In genomic region chr3:65672876-65673815, GRCh38 we compare ENCODE assay signal across 8 cellular contexts.
DNase-seq lines count a peak whose midpoint lies in the region; ATAC-seq and TF ChIP-seq lines count a peak whose summit lies in the region.

No MANE protein-coding gene starts in this region.

- H3K79me2 ChIP-seq in SU-DHL-6 (ENCODE audit: insufficient read depth, low read length), result no peaks in the 10 kb centered on the region

- ATAC-seq in HG03159 (IDR thresholded peaks at IDR 0.05; ENCODE audit: unreplicated experiment), result no peak

- in situ Hi-C loops in KBM-7 (cut with MboI; ENCODE audit: low pct_unique_long_range_greater_than_20kb, low sequenced_read_pairs), result no loop called here

- CTCF ChIA-PET in activated CD4-positive, alpha-beta T cell treated with anti-CD3 and anti-CD28 coated beads, Interleukin-2, amount 10 ng/mL, durations not matched to agents 7 days and 5 days (lab: Charles Lee), result no interaction called here

- H3K36me3 ChIP-seq in SU-DHL-6 (ENCODE audit: low read length), result no peaks in the 10 kb centered on the region

- H3F3A ChIP-seq in SU-DHL-6 (ENCODE audit: insufficient read depth), result no peaks in the 10 kb centered on the region

- H3K27ac Mint-ChIP-seq in activated CD4-positive, alpha-beta T cell treated with anti-CD3 and anti-CD28 coated beads, Interleukin-2, amount 10 ng/mL, durations not matched to agents 7 days and 5 days, result no peak overlapping the region

- H3K4me3 ChIP-seq in SU-DHL-6 (ENCODE audit: insufficient read depth, low read length, poor library complexity, severe bottlenecking) (no peak overlapping the region), foreskin fibroblast (ENCODE audit: low read depth in 1 of 2, low read length in 2 of 2) (no peak overlapping the region)

- H3K9ac ChIP-seq in SU-DHL-6 (ENCODE audit: low read length), result no peak overlapping the region

- no peak overlapping the region for H3K4me2 ChIP-seq in SU-DHL-6 (ENCODE audit: low read depth, low read length, poor library complexity, severe bottlenecking)

- H4K20me1 ChIP-seq in SU-DHL-6 (ENCODE audit: low read depth, low read length), result no peaks in the 10 kb centered on the region

- H3K27me3 ChIP-seq in SU-DHL-6 (ENCODE audit: low read length), result no peaks in the 10 kb centered on the region

- H3K36me3 Mint-ChIP-seq in activated CD4-positive, alpha-beta T cell treated with anti-CD3 and anti-CD28 coated beads, Interleukin-2, amount 10 ng/mL, durations not matched to agents 7 days and 5 days (ENCODE audit: low read depth), result no peaks in the 10 kb centered on the region

- H3K27ac ChIP-seq in SU-DHL-6 (ENCODE audit: low read depth, low read length), result no peak overlapping the region

- no peaks in the 10 kb centered on the region for H3K9me3 ChIP-seq in SU-DHL-6 (ENCODE audit: insufficient read depth, low read length)

- H3K4me3 Mint-ChIP-seq in activated CD4-positive, alpha-beta T cell treated with anti-CD3 and anti-CD28 coated beads, Interleukin-2, amount 10 ng/mL, durations not matched to agents 7 days and 5 days, result no peak overlapping the region

- no peaks in the 10 kb centered on the region for H3K9me3 Mint-ChIP-seq in activated CD4-positive, alpha-beta T cell treated with anti-CD3 and anti-CD28 coated beads, Interleukin-2, amount 10 ng/mL, durations not matched to agents 7 days and 5 days

- POLR2A ChIA-PET in activated CD4-positive, alpha-beta T cell treated with anti-CD3 and anti-CD28 coated beads, Interleukin-2, amount 10 ng/mL, durations not matched to agents 7 days and 5 days (lab: Charles Lee), result no interaction called here

- TF ChIP-seq CTCF in SU-DHL-6 (IDR thresholded peaks at IDR 0.05; ENCODE audit: insufficient read depth, low read length, poor library complexity, severe bottlenecking) (peak; percentile 43), foreskin fibroblast (IDR thresholded peaks at IDR 0.05; ENCODE audit: low read depth, low read length) (peak; percentile 73)

- no peaks in the 10 kb centered on the region for H3K27me3 Mint-ChIP-seq in activated CD4-positive, alpha-beta T cell treated with anti-CD3 and anti-CD28 coated beads, Interleukin-2, amount 10 ng/mL, durations not matched to agents 7 days and 5 days

- peak; percentile 19 for DNase-seq in activated CD4-positive, alpha-beta T cell treated with anti-CD3 and anti-CD28 coated beads, Interleukin-2, amount 10 ng/mL, durations not matched to agents 7 days and 5 days
- DNase-seq in activated CD4-positive, alpha-beta T cell treated with anti-CD3 and anti-CD28 coated beads, Interleukin-2, amount 50 U/mL, for 1 hour, result no peak
- peak; percentile 21 for DNase-seq in KBM-7
- DNase-seq in foreskin fibroblast, result peak; percentile 21 to 73
- peak; percentile 69 for DNase-seq in pons (ENCODE audit: low spot score)
- no peak for DNase-seq in occipital lobe (lab: John Stamatoyannopoulos, UW)

- no peak overlapping the region for H2AFZ ChIP-seq in SU-DHL-6 (ENCODE audit: low read depth, low read length, severe bottlenecking)

- H3K9me2 ChIP-seq in SU-DHL-6 (replicated peaks; ENCODE audit: insufficient read depth, low read length), result no peaks in the 10 kb centered on the region

- H3K4me1 Mint-ChIP-seq in activated CD4-positive, alpha-beta T cell treated with anti-CD3 and anti-CD28 coated beads, Interleukin-2, amount 10 ng/mL, durations not matched to agents 7 days and 5 days, result no peaks in the 10 kb centered on the region

Comparison
In these comparisons a context has a peak if more than half of its experiments do, and no peak if none do; other contexts are left out.
1. DNase-seq: peak in activated CD4-positive, alpha-beta T cell treated with anti-CD3 and anti-CD28 coated beads, Interleukin-2, amount 10 ng/mL, durations not matched to agents 7 days and 5 days (single experiment), KBM-7 (single experiment), foreskin fibroblast (2 of 2) and pons (single experiment); none in activated CD4-positive, alpha-beta T cell treated with anti-CD3 and anti-CD28 coated beads, Interleukin-2, amount 50 U/mL, for 1 hour (single experiment) and occipital lobe (single experiment).